In genomic region chr1:204578867-204579664, GRCh38 we compare ENCODE assay signal across 8 cellular contexts.
DNase-seq lines count a peak whose midpoint lies in the region; ATAC-seq and TF ChIP-seq lines count a peak whose summit lies in the region.

No MANE protein-coding gene starts in this region.

- peak overlapping the region; percentile 12 for H3K4me3 ChIP-seq in iPS-18a (ENCODE audit: low read length)
- peak overlapping the region; percentile 27 to 39 for H3K4me3 ChIP-seq in testis

- CTCF ChIA-PET in GM10248 (lab: Yijun Ruan, JAX), result interaction anchor here (1.2 to 11.7 kb wide), 7 partner anchors 10 to 483 kb away, joined by 3 to 61 read pairs (median 8); no protein-coding TSS in a partner anchor
- CTCF ChIA-PET in activated CD4-positive, alpha-beta memory T cell treated with anti-CD3 and anti-CD28 coated beads for 36 hours (lab: Charles Lee), result interaction anchor here (0.6 to 3.0 kb wide), 7 partner anchors 13 to 777 kb away, joined by 3 to 22 read pairs (median 3); no protein-coding TSS in a partner anchor

- no peaks in the 10 kb centered on the region for H3K9me3 Mint-ChIP-seq in activated CD4-positive, alpha-beta memory T cell treated with anti-CD3 and anti-CD28 coated beads for 36 hours

- H3K4me1 ChIP-seq in iPS-18a (ENCODE audit: control insufficient read depth, low read depth, low read length), result peaks cover 52% of the 10 kb centered on the region
- H3K4me1 ChIP-seq in testis, result peaks cover 13% of the 10 kb centered on the region

- peak; percentile 74 for DNase-seq in GM10248 (ENCODE audit: extremely low spot score)
- DNase-seq in activated CD4-positive, alpha-beta memory T cell treated with anti-CD3 and anti-CD28 coated beads for 36 hours, result peak; percentile 62
- peak; percentile 38 for DNase-seq in testis
- DNase-seq in dedifferentiated amniotic fluid mesenchymal stem cell (ENCODE audit: extremely low spot score), result no peak
- no peak for DNase-seq in amygdala (lab: John Stamatoyannopoulos, UW)

- H3K27ac ChIP-seq in iPS-18a (ENCODE audit: low read length) (no peak overlapping the region), testis (peak overlapping the region in 1 of 2 donors; percentile 0)

- H3K4me3 Mint-ChIP-seq in activated CD4-positive, alpha-beta memory T cell treated with anti-CD3 and anti-CD28 coated beads for 36 hours, result peak overlapping the region; percentile 64

- TF ChIP-seq POLR2A in testis (IDR thresholded peaks at IDR 0.05), result no peak

- H3K36me3 ChIP-seq in iPS-18a (ENCODE audit: control insufficient read depth, low read depth, low read length), result no peaks in the 10 kb centered on the region
- no peaks in the 10 kb centered on the region for H3K36me3 ChIP-seq in testis (ENCODE audit: low read depth, missing control alignments)

- H3K36me3 Mint-ChIP-seq in activated CD4-positive, alpha-beta memory T cell treated with anti-CD3 and anti-CD28 coated beads for 36 hours, result peaks cover 7% of the 10 kb centered on the region

- H3K9me3 ChIP-seq in iPS-18a (ENCODE audit: control insufficient read depth, low read depth, low read length) (no peaks in the 10 kb centered on the region), testis (no peaks in the 10 kb centered on the region)

- H3K27me3 ChIP-seq in iPS-18a (ENCODE audit: control insufficient read depth, insufficient read depth, low read length), result peaks cover 21% of the 10 kb centered on the region
- H3K27me3 ChIP-seq in testis, result no peaks in the 10 kb centered on the region

- 49 to 59% methylated on average over 18 of the region's 18 CpGs for WGBS in testis, 2 donors

- peak overlapping the region; percentile 73 for H3K27ac Mint-ChIP-seq in activated CD4-positive, alpha-beta memory T cell treated with anti-CD3 and anti-CD28 coated beads for 36 hours

- H3K9ac ChIP-seq in iPS-18a (ENCODE audit: low read length), result no peak overlapping the region

- H3K27me3 Mint-ChIP-seq in activated CD4-positive, alpha-beta memory T cell treated with anti-CD3 and anti-CD28 coated beads for 36 hours, result no peaks in the 10 kb centered on the region

- no peak for TF ChIP-seq CTCF in GM10248 (IDR thresholded peaks at IDR 0.05; ENCODE audit: control extremely low read depth, extremely low read depth, low read depth, missing control alignments)
- no peak for TF ChIP-seq CTCF in testis (IDR thresholded peaks at IDR 0.05)

- ATAC-seq in GM19455 (IDR thresholded peaks at IDR 0.05; ENCODE audit: unreplicated experiment) (peak; percentile 54), HG03460 (IDR thresholded peaks at IDR 0.05; ENCODE audit: unreplicated experiment) (peak; percentile 71)

- H3K4me1 Mint-ChIP-seq in activated CD4-positive, alpha-beta memory T cell treated with anti-CD3 and anti-CD28 coated beads for 36 hours (ENCODE audit: low read depth), result peaks cover 27% of the 10 kb centered on the region

- POLR2A ChIA-PET in GM10248 (lab: Yijun Ruan, JAX), result no interaction called here
- POLR2A ChIA-PET in activated CD4-positive, alpha-beta memory T cell treated with anti-CD3 and anti-CD28 coated beads for 36 hours (lab: Charles Lee), result interaction anchor here (0.6 kb wide), 1 partner anchor 173 kb away, joined by 3 read pairs; no protein-coding TSS in a partner anchor

- intact Hi-C loops in activated CD4-positive, alpha-beta memory T cell treated with anti-CD3 and anti-CD28 coated beads for 36 hours (cut with micrococcal nuclease), result no loop called here
- intact Hi-C loops in testis (cut with DNase I; ENCODE audit: low total_unique reads), result no loop called here

Comparison
In these comparisons a context has a peak if more than half of its experiments do, and no peak if none do; other contexts are left out.
1. DNase-seq: peak in GM10248 (single experiment), activated CD4-positive, alpha-beta memory T cell treated with anti-CD3 and anti-CD28 coated beads for 36 hours (single experiment) and testis (single experiment); none in dedifferentiated amniotic fluid mesenchymal stem cell (single experiment) and amygdala (0 of 56).